In the genomic region with DNA sequence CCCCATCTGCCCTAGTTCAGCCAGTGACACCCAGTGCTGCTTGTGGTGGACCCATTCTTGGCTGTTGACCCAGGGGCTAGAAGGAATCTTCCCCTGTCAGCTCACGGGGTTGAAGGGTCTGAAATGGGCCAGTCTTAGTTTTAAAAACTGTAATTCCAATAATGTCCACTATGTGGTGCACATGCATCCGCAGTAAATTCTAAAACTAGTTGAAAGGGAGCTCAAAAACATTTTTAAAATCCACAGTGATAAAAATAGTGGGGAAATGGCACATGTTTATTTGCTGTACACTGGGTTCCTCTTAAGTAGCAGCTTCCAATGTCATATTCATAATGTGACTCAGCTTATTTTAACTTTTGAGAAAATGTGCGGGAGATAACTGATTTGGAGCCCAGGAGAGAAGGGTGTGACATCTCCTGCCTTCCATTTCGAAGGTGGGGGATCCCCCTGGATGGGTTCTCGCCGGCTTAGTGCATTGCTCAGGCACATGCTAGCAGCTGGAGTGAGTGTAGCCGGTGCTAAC, we compare ENCODE assay signal across 7 cellular contexts. TPM values are rescaled to one million over a fixed set of nuclear protein-coding genes. Genes with fewer than 3 reads are reported as not detected.
DNase-seq lines count a peak whose midpoint lies in the region; ATAC-seq and TF ChIP-seq lines count a peak whose summit lies in the region.

No MANE protein-coding gene starts in this region.

- H3K27ac ChIP-seq in DOHH2 (ENCODE audit: low read depth, low read length) (no peak overlapping the region), HEK293 (ENCODE audit: extremely low read depth, low read depth, low read length) (no peak overlapping the region), colonic mucosa (peak overlapping the region; percentile 36), left lung (no peak overlapping the region), thoracic aorta (peak overlapping the region; percentile 60 to 73)

- H3K9me3 ChIP-seq in DOHH2 (ENCODE audit: control insufficient read depth, insufficient read depth, low read length) (no peaks in the 10 kb centered on the region), HEK293 (ENCODE audit: control insufficient read depth, insufficient read depth, low read depth, low read length) (no peaks in the 10 kb centered on the region), colonic mucosa (no peaks in the 10 kb centered on the region), left lung (no peaks in the 10 kb centered on the region), thoracic aorta (no peaks in the 10 kb centered on the region)

- no peak overlapping the region for H3K9ac ChIP-seq in colonic mucosa (ENCODE audit: low read depth in 2 of 2, low read length in 2 of 2)

- H4K20me1 ChIP-seq in DOHH2 (ENCODE audit: control insufficient read depth, insufficient read depth, low read depth, low read length): no peaks in the 10 kb centered on the region

- no peak overlapping the region for H3K4me3 ChIP-seq in DOHH2 (ENCODE audit: low read length)
- H3K4me3 ChIP-seq in HEK293 (ENCODE audit: low read depth, low read length): no peak overlapping the region
- no peak overlapping the region for H3K4me3 ChIP-seq in colonic mucosa
- no peak overlapping the region for H3K4me3 ChIP-seq in left lung
- H3K4me3 ChIP-seq in thoracic aorta: peak overlapping the region; percentile 3

- CTCF ChIA-PET in HEK293 (lab: Yijun Ruan, JAX): interaction anchor here (0.6 to 5.3 kb wide), 52 partner anchors 8 to 1077 kb away, joined by 3 to 66 read pairs (median 4); no protein-coding TSS in a partner anchor

- ATAC-seq in left lung (peak; percentile 84), thoracic aorta (ENCODE audit: insufficient number of reproducible peaks, low FRiP score, low read depth) (peak; percentile 42), GM21360 (IDR thresholded peaks at IDR 0.05; ENCODE audit: unreplicated experiment) (no peak)

- peaks cover 3% of the 10 kb centered on the region; the same call in 1 of the 2 replicates for H3F3A ChIP-seq in DOHH2 (ENCODE audit: control insufficient read depth, insufficient read depth)

- H3K36me3 ChIP-seq in DOHH2 (ENCODE audit: control insufficient read depth, low read length) (no peaks in the 10 kb centered on the region), HEK293 (ENCODE audit: control insufficient read depth in 2 of 2, insufficient read depth in 1 of 2, low read length in 2 of 2) (peaks cover 9 to 23% of the 10 kb centered on the region in 2 experiments; a peak in 2 of 3 replicates), colonic mucosa (no peaks in the 10 kb centered on the region), left lung (no peaks in the 10 kb centered on the region), thoracic aorta (no peaks in the 10 kb centered on the region)

- H3K27me3 ChIP-seq in DOHH2 (ENCODE audit: control insufficient read depth, low read length) (no peaks in the 10 kb centered on the region), colonic mucosa (no peaks in the 10 kb centered on the region), left lung (peaks cover 0 to 13% of the 10 kb centered on the region in 2 donors), thoracic aorta (replicated peaks; ENCODE audit: insufficient read depth) (no peaks in the 10 kb centered on the region)

- H3K79me2 ChIP-seq in DOHH2 (ENCODE audit: control insufficient read depth, low read length): no peaks in the 10 kb centered on the region

- H3K4me1 ChIP-seq in DOHH2 (ENCODE audit: control insufficient read depth, low read length): no peaks in the 10 kb centered on the region
- peaks cover 3% of the 10 kb centered on the region; the same call in 1 of the 2 replicates for H3K4me1 ChIP-seq in HEK293 (ENCODE audit: control insufficient read depth, insufficient read depth, low read length)
- H3K4me1 ChIP-seq in colonic mucosa: no peaks in the 10 kb centered on the region
- H3K4me1 ChIP-seq in left lung: peaks cover 0 to 14% of the 10 kb centered on the region in 2 donors
- peaks cover 11 to 44% of the 10 kb centered on the region in 2 donors for H3K4me1 ChIP-seq in thoracic aorta (ENCODE audit: control insufficient read depth in 1 of 2, low read depth in 2 of 2)

- DNase-seq in OCI-M2 (lab: John Stamatoyannopoulos, UW; ENCODE audit: unreplicated experiment) (peak; percentile 20), colonic mucosa (no peak), left lung (no peak), thoracic aorta (ENCODE audit: low spot score) (no peak)

- POLR2A ChIA-PET in HEK293 (lab: Yijun Ruan, JAX): interaction anchor here (0.6 to 1.5 kb wide), 5 partner anchors 12 to 179 kb away, joined by 3 to 4 read pairs (median 3); a partner anchor contains a TSS

- intact Hi-C loops in colonic mucosa (cut with DNase I): loop anchor here (5.0 kb wide), 1 partner anchor 63 kb away; no protein-coding TSS in a partner anchor
- intact Hi-C loops in left lung (cut with DNase I): loop anchor here in 1 of 2 donors (10.0 kb wide), 2 partner anchors 61 to 179 kb away; a partner anchor contains a TSS

- no peaks in the 10 kb centered on the region for H3K9me2 ChIP-seq in DOHH2 (replicated peaks; ENCODE audit: control insufficient read depth, low read length)

- peak; percentile 77 for TF ChIP-seq CTCF in DOHH2 (IDR thresholded peaks at IDR 0.05; ENCODE audit: low read depth, low read length, poor library complexity, severe bottlenecking)
- TF ChIP-seq CTCF in HEK293 (tag by site-specific recombination; IDR thresholded peaks at IDR 0.05): peak; percentile 16; the same call in 1 of the 2 replicates
- TF ChIP-seq CTCF in colonic mucosa (IDR thresholded peaks at IDR 0.05): peak; percentile 79
- peak; percentile 63 to 70 for TF ChIP-seq CTCF in left lung (IDR thresholded peaks at IDR 0.05)
- peak; percentile 87 for TF ChIP-seq CTCF in thoracic aorta (IDR thresholded peaks at IDR 0.05)

- H3K4me2 ChIP-seq in DOHH2 (ENCODE audit: low read length): no peak overlapping the region

TF ChIP-seq in HEK293, 187 proteins besides CTCF, POLR2A, EP300 and RAD21 (continues in another document):
- 0 out of 2 replicates have a peak, but pooled peaks have one; percentile 2 for TF ChIP-seq ZBTB17 (tag by site-specific recombination; IDR thresholded peaks at IDR 0.05)
- no peak for TF ChIP-seq BCL11B (tag by site-specific recombination; IDR thresholded peaks at IDR 0.05; ENCODE audit: low read depth)
- TF ChIP-seq ZNF112 (tag by site-specific recombination; IDR thresholded peaks at IDR 0.05): no peak
- TF ChIP-seq ZFHX2 (tag by site-specific recombination; conservative IDR thresholded peaks at IDR 0.05): no peak
- TF ChIP-seq, protein P1, sequence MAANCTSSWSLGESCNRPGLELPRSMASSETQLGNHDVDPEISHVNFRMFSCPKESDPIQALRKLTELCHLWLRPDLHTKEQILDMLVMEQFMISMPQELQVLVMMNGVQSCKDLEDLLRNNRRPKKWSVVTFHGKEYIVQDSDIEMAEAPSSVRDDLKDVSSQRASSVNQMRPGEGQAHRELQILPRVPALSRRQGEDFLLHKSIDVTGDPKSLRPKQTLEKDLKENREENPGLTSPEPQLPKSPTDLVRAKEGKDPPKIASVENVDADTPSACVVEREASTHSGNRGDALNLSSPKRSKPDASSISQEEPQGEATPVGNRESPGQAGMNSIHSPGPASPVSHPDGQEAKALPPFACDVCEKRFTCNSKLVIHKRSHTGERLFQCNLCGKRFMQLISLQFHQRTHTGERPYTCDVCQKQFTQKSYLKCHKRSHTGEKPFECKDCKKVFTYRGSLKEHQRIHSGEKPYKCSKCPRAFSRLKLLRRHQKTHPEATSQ (tag by site-specific recombination; IDR thresholded peaks at IDR 0.05): no peak
- TF ChIP-seq ZNF558 (tag by site-specific recombination; IDR thresholded peaks at IDR 0.05): no peak
- TF ChIP-seq, protein P2, sequence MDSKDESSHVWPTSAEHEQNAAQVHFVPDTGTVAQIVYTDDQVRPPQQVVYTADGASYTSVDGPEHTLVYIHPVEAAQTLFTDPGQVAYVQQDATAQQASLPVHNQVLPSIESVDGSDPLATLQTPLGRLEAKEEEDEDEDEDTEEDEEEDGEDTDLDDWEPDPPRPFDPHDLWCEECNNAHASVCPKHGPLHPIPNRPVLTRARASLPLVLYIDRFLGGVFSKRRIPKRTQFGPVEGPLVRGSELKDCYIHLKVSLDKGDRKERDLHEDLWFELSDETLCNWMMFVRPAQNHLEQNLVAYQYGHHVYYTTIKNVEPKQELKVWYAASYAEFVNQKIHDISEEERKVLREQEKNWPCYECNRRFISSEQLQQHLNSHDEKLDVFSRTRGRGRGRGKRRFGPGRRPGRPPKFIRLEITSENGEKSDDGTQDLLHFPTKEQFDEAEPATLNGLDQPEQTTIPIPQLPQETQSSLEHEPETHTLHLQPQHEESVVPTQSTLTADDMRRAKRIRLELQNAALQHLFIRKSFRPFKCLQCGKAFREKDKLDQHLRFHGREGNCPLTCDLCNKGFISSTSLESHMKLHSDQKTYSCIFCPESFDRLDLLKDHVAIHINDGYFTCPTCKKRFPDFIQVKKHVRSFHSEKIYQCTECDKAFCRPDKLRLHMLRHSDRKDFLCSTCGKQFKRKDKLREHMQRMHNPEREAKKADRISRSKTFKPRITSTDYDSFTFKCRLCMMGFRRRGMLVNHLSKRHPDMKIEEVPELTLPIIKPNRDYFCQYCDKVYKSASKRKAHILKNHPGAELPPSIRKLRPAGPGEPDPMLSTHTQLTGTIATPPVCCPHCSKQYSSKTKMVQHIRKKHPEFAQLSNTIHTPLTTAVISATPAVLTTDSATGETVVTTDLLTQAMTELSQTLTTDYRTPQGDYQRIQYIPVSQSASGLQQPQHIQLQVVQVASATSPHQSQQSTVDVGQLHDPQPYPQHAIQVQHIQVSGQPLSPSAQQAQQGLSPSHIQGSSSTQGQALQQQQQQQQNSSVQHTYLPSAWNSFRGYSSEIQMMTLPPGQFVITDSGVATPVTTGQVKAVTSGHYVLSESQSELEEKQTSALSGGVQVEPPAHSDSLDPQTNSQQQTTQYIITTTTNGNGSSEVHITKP (tag by site-specific recombination; IDR thresholded peaks at IDR 0.05): peak; percentile 60; the same call in 1 of the 2 replicates
- no peak for TF ChIP-seq ZNF10 (tag by site-specific recombination; IDR thresholded peaks at IDR 0.05)

RNA-seq across cellular contexts. Expression of a gene that starts 32.8 kb away (rescaled TPM):
- total RNA-seq in colonic mucosa (1 to 10 TPM; 1.6 to 1.9 TPM), left lung (1 to 10 TPM; 2.4 to 4.7 TPM), thoracic aorta (1 to 10 TPM in 1 of 2 donors, under 1 TPM in 1; 0.41 to 9.5 TPM)

RNA-seq across cellular contexts. Expression of a gene that starts 59.1 kb away (rescaled TPM):
- 10 to 100 TPM in 1 of 2 donors, 1 to 10 TPM in 1; 6.6 to 11.2 TPM for total RNA-seq in colonic mucosa
- total RNA-seq in left lung: 10 to 100 TPM; 15.7 to 23.0 TPM
- 10 to 100 TPM; 14.4 to 20.0 TPM for total RNA-seq in thoracic aorta

Comparison
In these comparisons a context has a peak if more than half of its experiments do, and no peak if none do; other contexts are left out.
1. H3K27ac ChIP-seq: peak in colonic mucosa (single experiment) and thoracic aorta (2 of 2); none in DOHH2 (single experiment), HEK293 (single experiment) and left lung (0 of 2).
2. CTCF ChIP-seq: peak in every context shown above with its lines; median percentile 87 in thoracic aorta; 79 in colonic mucosa; 77 in DOHH2; 66 in left lung; 16 in HEK293.